ENCODE assay signal across 18 cellular contexts in genomic region chr7:148558914-148559313, GRCh38. TPM values are rescaled to one million over a fixed set of nuclear protein-coding genes. Genes with fewer than 3 reads are reported as not detected.
A peak's percentile ranks its signal among the peaks of the same experiment; 100 is the strongest.
DNase-seq lines count a peak whose midpoint lies in the region; ATAC-seq and TF ChIP-seq lines count a peak whose summit lies in the region.
"Had no signal": no experiment of that assay in that cellular context is flagged by ENCODE, and none has a peak within 500 bp of the region (broad histone marks: within the 10 kb centered on the region; RNA-seq: fewer than 3 reads in every experiment).

No MANE protein-coding gene starts in this region.

- no peak overlapping the region for H3K27ac Mint-ChIP-seq in activated naive CD8-positive, alpha-beta T cell treated with anti-CD3 and anti-CD28 coated beads, Interleukin-2, amount 50 U/mL, for 24 hours
- H3K27ac Mint-ChIP-seq in activated naive CD8-positive, alpha-beta T cell treated with anti-CD3 and anti-CD28 coated beads for 36 hours, result no peak overlapping the region
- no peak overlapping the region for H3K27ac Mint-ChIP-seq in central memory CD8-positive, alpha-beta T cell (ENCODE audit: low read depth)
- H3K27ac Mint-ChIP-seq in natural killer cell, result peak overlapping the region in 1 of 2 donors; percentile 11
- H3K27ac Mint-ChIP-seq: B cell; CD8-positive, alpha-beta T cell had no signal

- no peak for TF ChIP-seq CTCF in natural killer cell (IDR thresholded peaks at IDR 0.05)

- no peaks in the 10 kb centered on the region for H3K36me3 Mint-ChIP-seq in activated naive CD8-positive, alpha-beta T cell treated with anti-CD3 and anti-CD28 coated beads, Interleukin-2, amount 50 U/mL, for 24 hours (ENCODE audit: low read depth)
- peaks cover 2% of the 10 kb centered on the region for H3K36me3 Mint-ChIP-seq in activated naive CD8-positive, alpha-beta T cell treated with anti-CD3 and anti-CD28 coated beads for 36 hours
- no peaks in the 10 kb centered on the region for H3K36me3 Mint-ChIP-seq in central memory CD8-positive, alpha-beta T cell (ENCODE audit: insufficient read depth)
- no peaks in the 10 kb centered on the region for H3K36me3 Mint-ChIP-seq in natural killer cell
- H3K36me3 Mint-ChIP-seq: CD4-positive, CD25-positive, alpha-beta regulatory T cell; CD8-positive, alpha-beta T cell had no signal

- H3K4me1 Mint-ChIP-seq in activated naive CD8-positive, alpha-beta T cell treated with anti-CD3 and anti-CD28 coated beads, Interleukin-2, amount 50 U/mL, for 24 hours, result peaks cover 20% of the 10 kb centered on the region
- H3K4me1 Mint-ChIP-seq in activated naive CD8-positive, alpha-beta T cell treated with anti-CD3 and anti-CD28 coated beads for 36 hours, result peaks cover 9% of the 10 kb centered on the region
- H3K4me1 Mint-ChIP-seq in central memory CD8-positive, alpha-beta T cell, result peaks cover 4% of the 10 kb centered on the region
- peaks cover 14 to 22% of the 10 kb centered on the region in 2 donors for H3K4me1 Mint-ChIP-seq in natural killer cell

- no peak overlapping the region for H3K4me3 Mint-ChIP-seq in activated naive CD8-positive, alpha-beta T cell treated with anti-CD3 and anti-CD28 coated beads, Interleukin-2, amount 50 U/mL, for 24 hours
- H3K4me3 Mint-ChIP-seq in activated naive CD8-positive, alpha-beta T cell treated with anti-CD3 and anti-CD28 coated beads for 36 hours, result no peak overlapping the region
- H3K4me3 Mint-ChIP-seq in central memory CD8-positive, alpha-beta T cell, result no peak overlapping the region
- H3K4me3 Mint-ChIP-seq in natural killer cell, result peak overlapping the region; percentile 29
- H3K4me3 Mint-ChIP-seq: B cell; CD4-positive, CD25-positive, alpha-beta regulatory T cell; CD8-positive, alpha-beta T cell had no signal

- intact Hi-C loops in natural killer cell (cut with micrococcal nuclease), result no loop called here

- peaks cover 2% of the 10 kb centered on the region for H3K9me3 Mint-ChIP-seq in activated naive CD8-positive, alpha-beta T cell treated with anti-CD3 and anti-CD28 coated beads, Interleukin-2, amount 50 U/mL, for 24 hours
- no peaks in the 10 kb centered on the region for H3K9me3 Mint-ChIP-seq in activated naive CD8-positive, alpha-beta T cell treated with anti-CD3 and anti-CD28 coated beads for 36 hours
- no peaks in the 10 kb centered on the region for H3K9me3 Mint-ChIP-seq in central memory CD8-positive, alpha-beta T cell
- no peaks in the 10 kb centered on the region for H3K9me3 Mint-ChIP-seq in natural killer cell
- H3K9me3 Mint-ChIP-seq: CD4-positive, CD25-positive, alpha-beta regulatory T cell; CD8-positive, alpha-beta T cell had no signal

- peaks cover 11% of the 10 kb centered on the region for H3K27me3 Mint-ChIP-seq in activated naive CD8-positive, alpha-beta T cell treated with anti-CD3 and anti-CD28 coated beads, Interleukin-2, amount 50 U/mL, for 24 hours
- H3K27me3 Mint-ChIP-seq in activated naive CD8-positive, alpha-beta T cell treated with anti-CD3 and anti-CD28 coated beads for 36 hours, result peaks cover 40% of the 10 kb centered on the region
- peaks cover 24% of the 10 kb centered on the region for H3K27me3 Mint-ChIP-seq in central memory CD8-positive, alpha-beta T cell
- H3K27me3 Mint-ChIP-seq in natural killer cell (ENCODE audit: low read depth in 2 of 2), result peaks cover 8 to 9% of the 10 kb centered on the region in 2 donors

- peak; percentile 43 for ATAC-seq in activated naive CD8-positive, alpha-beta T cell treated with anti-CD3 and anti-CD28 coated beads, Interleukin-2, amount 50 U/mL, for 24 hours
- peak; percentile 52 for ATAC-seq in central memory CD8-positive, alpha-beta T cell (replicated peaks; ENCODE audit: extremely low read depth, poor library complexity, severe bottlenecking)
- ATAC-seq in natural killer cell, result peak; percentile 47 to 88 (median 63)
- ATAC-seq: CD8-positive, alpha-beta T cell; GM12878 had no signal

- DNase-seq in activated naive CD8-positive, alpha-beta T cell treated with anti-CD3 and anti-CD28 coated beads, Interleukin-2, amount 50 U/mL, for 24 hours, result no peak
- no peak for DNase-seq in activated naive CD8-positive, alpha-beta T cell treated with anti-CD3 and anti-CD28 coated beads for 36 hours
- no peak for DNase-seq in central memory CD8-positive, alpha-beta T cell (ENCODE audit: low spot score in 2 of 2)
- DNase-seq in natural killer cell, result no peak
- DNase-seq in SHP77 (lab: John Stamatoyannopoulos, UW), result no peak
- DNase-seq in HuH-7 (ENCODE audit: low spot score), result no peak
- DNase-seq in mesenteric fat pad (ENCODE audit: low spot score), result no peak
- DNase-seq: Caco-2; CD8-positive, alpha-beta T cell; DMS153; DND-41; GM23248; H7; HCEC 1CT had no signal

RNA-seq across cellular contexts. Expression of gene C7orf33, which starts 31.7 kb away (rescaled TPM):
- total RNA-seq in activated naive CD8-positive, alpha-beta T cell treated with anti-CD3 and anti-CD28 coated beads for 36 hours, result not detected
- total RNA-seq in natural killer cell (not detected), mesenteric fat pad (not detected)
- total RNA-seq: B cell; CD4-positive, CD25-positive, alpha-beta regulatory T cell; CD8-positive, alpha-beta T cell; GM12878; GM23248; H1; H7 had no signal
